In the genomic region with DNA sequence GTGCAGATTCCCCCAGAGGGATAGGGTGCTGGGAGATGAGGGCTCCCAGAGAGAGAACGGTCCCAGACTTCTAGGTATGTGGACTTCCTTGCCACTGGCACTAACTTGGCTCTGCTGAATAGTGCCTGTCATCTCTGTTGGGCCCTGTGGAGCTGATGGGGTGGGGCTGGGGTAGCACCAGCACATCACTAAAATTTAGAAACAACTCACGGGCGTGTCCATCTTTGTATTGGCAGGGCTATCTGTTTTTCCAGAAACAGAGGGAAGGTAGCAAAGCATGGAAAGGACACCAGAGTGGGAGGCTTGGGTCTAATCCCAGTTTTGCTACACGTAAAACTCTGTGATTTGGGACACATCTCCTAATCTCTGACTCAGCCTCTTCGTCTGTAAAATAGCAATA, we compare ENCODE assay signal across 11 cellular contexts. TPM values are rescaled to one million over a fixed set of nuclear protein-coding genes. Genes with fewer than 3 reads are reported as not detected.
DNase-seq lines count a peak whose midpoint lies in the region; ATAC-seq, FAIRE-seq and TF ChIP-seq lines count a peak whose summit lies in the region.
"Had no signal": no experiment of that assay in that cellular context is flagged by ENCODE, and none has a peak within 500 bp of the region (broad histone marks: within the 10 kb centered on the region; RNA-seq: fewer than 3 reads in every experiment).

No MANE protein-coding gene starts in this region.

- no peak for ATAC-seq in HepG2
- no peak for ATAC-seq in activated T-cell treated with anti-CD3 and anti-CD28 coated beads, Interleukin-2, amount 50 U/mL, for 4 hours
- no peak for ATAC-seq in GM19455 (IDR thresholded peaks at IDR 0.05; ENCODE audit: unreplicated experiment)
- no peak for ATAC-seq in natural killer cell treated with Interleukin-12 subunit alpha and Interleukin-12 subunit beta and Interleukin-15 and Interleukin-18, amount 100 ng/mL, for 72 hours

- FAIRE-seq in HepG2 (lab: Jason Lieb, UNC) = no peak
- FAIRE-seq: A204.1 had no signal

- BruUV-seq in HepG2 (replicated peaks; lab: Mats Ljungman, UMichigan) = no TSS peak
- BruUV-seq in mammary epithelial cell (replicated peaks; lab: Mats Ljungman, UMichigan) = no TSS peak

- CTCF ChIA-PET in HepG2 (lab: Yijun Ruan, JAX; ENCODE audit: low intra/inter-chr PET ratio, low total read pairs) = no interaction called here
- CTCF ChIA-PET in mammary epithelial cell (lab: Charles Lee; ENCODE audit: low non-redundant PET) = no interaction called here

- TF ChIP-seq EP300 in HepG2 (IDR thresholded peaks at IDR 0.05; ENCODE audit: low read depth in 2 of 2, low read length in 2 of 2) (no peak), HepG2 (CRISPR knock-in tag; IDR thresholded peaks at IDR 0.05; ENCODE audit: borderline replicate concordance) (no peak)

- TF ChIP-seq RAD21 in liver (IDR thresholded peaks at IDR 0.05) = no peak
- no peak for TF ChIP-seq RAD21 in HepG2 (CRISPR knock-in tag; IDR thresholded peaks at IDR 0.05)

- no peaks in the 10 kb centered on the region for H3K79me2 ChIP-seq in HepG2 (ENCODE audit: insufficient read depth, low read length)
- peaks cover 82% of the 10 kb centered on the region for H3K79me2 ChIP-seq in mammary epithelial cell (ENCODE audit: insufficient read depth, low read length)

- no peaks in the 10 kb centered on the region for H3K9me3 Mint-ChIP-seq in activated T-cell treated with anti-CD3 and anti-CD28 coated beads, Interleukin-2, amount 50 U/mL, for 4 hours
- H3K9me3 Mint-ChIP-seq in natural killer cell treated with Interleukin-12 subunit alpha and Interleukin-12 subunit beta and Interleukin-15 and Interleukin-18, amount 100 ng/mL, for 72 hours = no peaks in the 10 kb centered on the region
- H3K9me3 Mint-ChIP-seq: natural killer cell had no signal

- dilution Hi-C loops in mammary epithelial cell (cut with HindIII; ENCODE audit: low sequenced_read_pairs) = loop anchor here (5.0 kb wide), 1 partner anchor 63 kb away; no protein-coding TSS in a partner anchor

- H4K20me1 ChIP-seq in HepG2 (ENCODE audit: insufficient read depth, low read length) = no peaks in the 10 kb centered on the region; the same call in 1 of the 2 replicates
- no peaks in the 10 kb centered on the region for H4K20me1 ChIP-seq in mammary epithelial cell (ENCODE audit: insufficient read depth, low read length)

- POLR2A ChIA-PET in HepG2 (lab: Yijun Ruan, JAX) = no interaction called here

- peaks cover 5% of the 10 kb centered on the region for H3K36me3 Mint-ChIP-seq in activated T-cell treated with anti-CD3 and anti-CD28 coated beads, Interleukin-2, amount 50 U/mL, for 4 hours (ENCODE audit: insufficient read depth)
- no peaks in the 10 kb centered on the region for H3K36me3 Mint-ChIP-seq in natural killer cell treated with Interleukin-12 subunit alpha and Interleukin-12 subunit beta and Interleukin-15 and Interleukin-18, amount 100 ng/mL, for 72 hours
- H3K36me3 Mint-ChIP-seq: natural killer cell had no signal

- H3K4me3 Mint-ChIP-seq in activated T-cell treated with anti-CD3 and anti-CD28 coated beads, Interleukin-2, amount 50 U/mL, for 4 hours = no peak overlapping the region
- H3K4me3 Mint-ChIP-seq in natural killer cell treated with Interleukin-12 subunit alpha and Interleukin-12 subunit beta and Interleukin-15 and Interleukin-18, amount 100 ng/mL, for 72 hours = no peak overlapping the region
- H3K4me3 Mint-ChIP-seq: natural killer cell had no signal

- H3K27ac Mint-ChIP-seq in natural killer cell treated with Interleukin-12 subunit alpha and Interleukin-12 subunit beta and Interleukin-15 and Interleukin-18, amount 100 ng/mL, for 72 hours = no peak overlapping the region
- H3K27ac Mint-ChIP-seq: natural killer cell had no signal

- H3K36me3 ChIP-seq in liver (ENCODE audit: control insufficient read depth in 4 of 4, insufficient read depth in 3 of 4, low read depth in 1 of 4, low read length in 3 of 4) (no peaks in the 10 kb centered on the region), HepG2 (replicated peaks in 1 of 2; ENCODE audit: control insufficient read depth in 1 of 2, insufficient read depth in 2 of 2, low read length in 2 of 2) (no peaks in the 10 kb centered on the region; a peak in 1 of 5 replicates), mammary epithelial cell (ENCODE audit: insufficient read depth, low read length) (no peaks in the 10 kb centered on the region)

- H3K27ac ChIP-seq in liver (ENCODE audit: low read depth in 1 of 2, low read length in 2 of 2) (peak overlapping the region; percentile 39 to 74), HepG2 (ENCODE audit: extremely low read length, insufficient read depth, low read length) (no peak overlapping the region), mammary epithelial cell (ENCODE audit: insufficient read depth, low read depth, low read length) (peak overlapping the region; percentile 53)

- no peaks in the 10 kb centered on the region for H3K27me3 Mint-ChIP-seq in activated T-cell treated with anti-CD3 and anti-CD28 coated beads, Interleukin-2, amount 50 U/mL, for 4 hours (ENCODE audit: low read depth)
- H3K27me3 Mint-ChIP-seq in natural killer cell treated with Interleukin-12 subunit alpha and Interleukin-12 subunit beta and Interleukin-15 and Interleukin-18, amount 100 ng/mL, for 72 hours = no peaks in the 10 kb centered on the region

- H3K4me1 Mint-ChIP-seq in activated T-cell treated with anti-CD3 and anti-CD28 coated beads, Interleukin-2, amount 50 U/mL, for 4 hours (ENCODE audit: low read depth) = peaks cover 2% of the 10 kb centered on the region
- peaks cover 0 to 4% of the 10 kb centered on the region in 2 donors for H3K4me1 Mint-ChIP-seq in natural killer cell treated with Interleukin-12 subunit alpha and Interleukin-12 subunit beta and Interleukin-15 and Interleukin-18, amount 100 ng/mL, for 72 hours (ENCODE audit: low read depth in 2 of 2)
- H3K4me1 Mint-ChIP-seq: natural killer cell had no signal

- in situ Hi-C loops in HepG2 (cut with HindIII; ENCODE audit: extremely low pct_ligation_motif_present, low pct_unique_long_range_greater_than_20kb) (loop anchor here (10.0 kb wide), 1 partner anchor 65 kb away; no protein-coding TSS in a partner anchor), mammary epithelial cell (cut with MboI; ENCODE audit: low sequenced_read_pairs in 2 of 2) (no loop called here)

- H3K4me2 ChIP-seq in HepG2 (ENCODE audit: low read depth, low read length) = no peak overlapping the region
- H3K4me2 ChIP-seq in mammary epithelial cell (ENCODE audit: insufficient read depth, low read depth, low read length) = peak overlapping the region; percentile 68

- H3K4me3 ChIP-seq in liver (ENCODE audit: low read depth in 1 of 3, low read length in 3 of 3) (no peak overlapping the region), HepG2 (replicated peaks in 1 of 3; ENCODE audit: insufficient read depth in 1 of 3, low read depth in 2 of 3, low read length in 3 of 3) (no peak overlapping the region), mammary epithelial cell (replicated peaks in 1 of 3; ENCODE audit: insufficient read depth in 1 of 3, low read depth in 2 of 3, low read length in 3 of 3) (no peak overlapping the region)

- 90% methylated on average over 5 of the region's 5 CpGs for WGBS in liver
- WGBS in HepG2 (ENCODE audit: low lambda C conversion rate) = 95% methylated on average over 5 of the region's 5 CpGs
- 28% methylated on average over 4 of the region's 5 CpGs for whole genome bisulfite sequencing in mammary epithelial cell (ENCODE audit: low coverage, missing lambda C conversion rate)

- no peaks in the 10 kb centered on the region for H3K27me3 ChIP-seq in liver (ENCODE audit: control insufficient read depth in 4 of 4, insufficient read depth in 4 of 4, low read length in 3 of 4)
- no peaks in the 10 kb centered on the region for H3K27me3 ChIP-seq in HepG2 (ENCODE audit: control insufficient read depth in 1 of 2, insufficient read depth in 2 of 2, low read length in 2 of 2)
- H3K27me3 ChIP-seq in mammary epithelial cell (ENCODE audit: insufficient read depth, low read length) = no peaks in the 10 kb centered on the region

- H3K9me3 ChIP-seq in liver (ENCODE audit: control insufficient read depth in 4 of 4, low read length in 3 of 4) (no peaks in the 10 kb centered on the region), HepG2 (ENCODE audit: low read length) (no peaks in the 10 kb centered on the region), mammary epithelial cell (replicated peaks; ENCODE audit: insufficient read depth, low read length) (no peaks in the 10 kb centered on the region)

- TF ChIP-seq POLR2A in HepG2 (IDR thresholded peaks at IDR 0.05; ENCODE audit: insufficient read depth in 1 of 2, low read depth in 2 of 2, low read length in 2 of 2) = no peak

- DNase-seq in HepG2 (ENCODE audit: low spot score) (no peak), mammary epithelial cell (no peak), midbrain (lab: John Stamatoyannopoulos, UW) (peak; percentile 55), NCI-H1694 (lab: John Stamatoyannopoulos, UW) (no peak)
- DNase-seq in activated T-cell treated with anti-CD3 and anti-CD28 coated beads, Interleukin-2, amount 50 U/mL, for 4 hours = no peak
- DNase-seq in natural killer cell treated with Interleukin-12 subunit alpha and Interleukin-12 subunit beta and Interleukin-15 and Interleukin-18, amount 100 ng/mL, for 72 hours (ENCODE audit: low spot score) = no peak
- DNase-seq: natural killer cell, NCI-H1092 treated with DMSO at 0.1 percent for 48 hours had no signal

- intact Hi-C loops in HepG2 (cut with micrococcal nuclease; ENCODE audit: unreplicated experiment) = no loop called here
- intact Hi-C loops in mammary epithelial cell (cut with micrococcal nuclease) = no loop called here

- no peak for TF ChIP-seq CTCF in liver (IDR thresholded peaks at IDR 0.05; ENCODE audit: low read depth, low read length, missing input control)
- no peak for TF ChIP-seq CTCF in HepG2 (CRISPR knock-in tag; IDR thresholded peaks at IDR 0.05)
- TF ChIP-seq CTCF in mammary epithelial cell (conservative IDR thresholded peaks at IDR 0.05 in 1 of 2, IDR thresholded peaks at IDR 0.05 in 1 of 2; ENCODE audit: extremely low read depth in 1 of 2, insufficient read depth in 1 of 2, low read depth in 1 of 2, low read length in 2 of 2) = no peak

- H3K4me1 ChIP-seq in liver (ENCODE audit: control insufficient read depth in 4 of 4, insufficient read depth in 4 of 4, low read length in 3 of 4) (peaks cover 0 to 2% (median 0%) of the 10 kb centered on the region in 4 donors), HepG2 (ENCODE audit: insufficient read depth, low read length) (no peaks in the 10 kb centered on the region), mammary epithelial cell (ENCODE audit: insufficient read depth, low read length) (peaks cover 61% of the 10 kb centered on the region)

- H3K9ac ChIP-seq in liver (ENCODE audit: low read depth in 1 of 2, low read length in 2 of 2) (peak overlapping the region in 1 of 2 donors; percentile 22), HepG2 (ENCODE audit: insufficient read depth, low read depth, low read length) (no peak overlapping the region), mammary epithelial cell (ENCODE audit: insufficient read depth, low read length) (no peak overlapping the region)

- H2AFZ ChIP-seq in HepG2 (ENCODE audit: low read length) (no peak overlapping the region), mammary epithelial cell (ENCODE audit: low read depth, low read length) (no peak overlapping the region)

RNA-seq across cellular contexts. Expression of gene SWAP70, which starts 25.8 kb away (rescaled TPM):
- 1 to 10 TPM; 7.3 to 8.4 TPM for total RNA-seq in liver
- polyA plus RNA-seq in liver = 1 to 10 TPM; 4.0 to 4.3 TPM
- total RNA-seq in HepG2 (2016; rRNA removed; fragmentation: Illumina TruSeq; extraction: Trizol) = 8.7 and 14.9 TPM in 2 replicates
- total RNA-seq in HepG2 (2016; cell fraction: cytosol; rRNA removed; fragmentation: Illumina TruSeq; extraction: Trizol; ENCODE audit: low read depth) = 6.5 TPM in 2 replicates
- total RNA-seq in HepG2 (2016; cell fraction: insoluble cytoplasmic fraction; rRNA removed; fragmentation: Illumina TruSeq; extraction: Trizol) = 9.1 and 14.4 TPM in 2 replicates
- total RNA-seq in HepG2 (2016; cell fraction: membrane; rRNA removed; fragmentation: Illumina TruSeq; extraction: Trizol) = 5.1 and 5.8 TPM in 2 replicates
- 8.1 and 8.8 TPM in 2 replicates for total RNA-seq in HepG2 (2016; cell fraction: nucleus; rRNA removed; fragmentation: Illumina TruSeq; extraction: Trizol)
- polyA plus RNA-seq in HepG2 (2011; rRNA removed) = 4.2 and 4.6 TPM in 2 replicates
- polyA plus RNA-seq in HepG2 (2011; cell fraction: cytosol; rRNA removed) = 3.2 and 5.0 TPM in 2 replicates
- polyA plus RNA-seq in HepG2 (2011; cell fraction: nucleus; rRNA removed) = 1.5 and 2.5 TPM in 2 replicates
- 7.2 and 7.3 TPM in 2 replicates for polyA plus RNA-seq in HepG2 (2012)
- polyA plus RNA-seq in HepG2 (2016; cell fraction: cytosol; fragmentation: Illumina TruSeq; extraction: Trizol; ENCODE audit: low read depth) = 0.50 and 0.55 TPM in 2 replicates
- 14.4 and 14.9 TPM in 2 replicates for polyA plus RNA-seq in HepG2 (2016; cell fraction: insoluble cytoplasmic fraction; fragmentation: Illumina TruSeq; extraction: Trizol; ENCODE audit: low read depth)
- polyA plus RNA-seq in HepG2 (2016; cell fraction: membrane; fragmentation: Illumina TruSeq; extraction: Trizol; ENCODE audit: low read depth) = 1.9 and 2.0 TPM in 2 replicates
- polyA plus RNA-seq in HepG2 (2016; cell fraction: nucleus; fragmentation: Illumina TruSeq; extraction: Trizol; ENCODE audit: insufficient read depth, low read depth) = 8.0 and 8.5 TPM in 2 replicates
- polyA minus RNA-seq in HepG2 (2011; rRNA and poly(A)+ RNA removed; ENCODE audit: low replicate concordance) = 4.9 and 17.3 TPM in 2 replicates
- 5.2 and 6.8 TPM in 2 replicates for polyA minus RNA-seq in HepG2 (2011; cell fraction: cytosol; rRNA and poly(A)+ RNA removed)
- 5.4 and 6.7 TPM in 2 replicates for polyA minus RNA-seq in HepG2 (2011; cell fraction: nucleus; rRNA and poly(A)+ RNA removed)
- total RNA-seq in mammary epithelial cell = 10 to 100 TPM; 40.4 to 51.2 TPM
- 16.7 TPM for polyA plus RNA-seq in mammary epithelial cell
- polyA minus RNA-seq in mammary epithelial cell = 27.4 TPM
- 10 to 100 TPM in 1 of 3 donors, 1 to 10 TPM in 2; 4.6 to 10.0 (median 6.8) TPM for total RNA-seq in activated T-cell treated with anti-CD3 and anti-CD28 coated beads, Interleukin-2, amount 50 U/mL, for 4 hours
- 1 to 10 TPM; 7.9 to 9.8 TPM for total RNA-seq in natural killer cell treated with Interleukin-12 subunit alpha and Interleukin-12 subunit beta and Interleukin-15 and Interleukin-18, amount 100 ng/mL, for 72 hours
